ENCODE assay signal across 1 cellular context in genomic region chr11:107562647-107563208, GRCh38.
TF ChIP-seq lines count a peak whose summit lies in the region.

No MANE protein-coding gene starts in this region.

TF ChIP-seq in WTC11, 78 proteins besides CTCF, POLR2A, EP300 and RAD21 (continued from another document):
- TF ChIP-seq ATF3 (CRISPR knock-in tag; conservative IDR thresholded peaks at IDR 0.05) = no peak
- no peak for TF ChIP-seq AFF4 (CRISPR knock-in tag; IDR thresholded peaks at IDR 0.05; ENCODE audit: borderline replicate concordance)
- TF ChIP-seq ZNF671 (CRISPR knock-in tag; IDR thresholded peaks at IDR 0.05) = no peak
- no peak for TF ChIP-seq ZNF263 (CRISPR knock-in tag; IDR thresholded peaks at IDR 0.05; ENCODE audit: low read depth)
- no peak for TF ChIP-seq PRRX2 (CRISPR knock-in tag; IDR thresholded peaks at IDR 0.05)
- TF ChIP-seq FOXP4 (CRISPR knock-in tag; IDR thresholded peaks at IDR 0.05) = no peak
- no peak for TF ChIP-seq E2F4 (CRISPR knock-in tag; IDR thresholded peaks at IDR 0.05; ENCODE audit: borderline replicate concordance, low read depth)
- no peak for TF ChIP-seq USF2 (CRISPR knock-in tag; IDR thresholded peaks at IDR 0.05)
